In the genomic region with DNA sequence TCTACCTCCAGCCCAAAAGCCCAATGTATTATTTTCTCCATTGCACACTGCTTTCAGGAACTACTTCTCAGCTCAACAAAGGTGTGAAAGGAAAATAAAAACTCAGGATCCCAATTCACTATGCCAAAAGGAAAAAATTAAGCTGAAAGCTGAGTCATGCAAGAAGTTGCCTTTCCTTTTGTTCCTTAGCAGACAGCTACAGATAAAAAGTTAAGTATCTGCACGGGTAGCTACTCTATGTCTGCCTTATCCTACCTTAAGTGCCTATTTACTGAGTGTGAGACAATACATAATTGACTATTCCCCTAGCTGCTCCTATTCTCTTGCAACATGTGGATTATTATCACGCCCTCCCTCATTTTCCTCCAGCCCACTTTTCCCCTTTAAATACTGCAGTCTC, we compare ENCODE assay signal across 14 cellular contexts.
"Had no signal": no experiment of that assay in that cellular context is flagged by ENCODE, and none has a peak within 500 bp of the region (broad histone marks: within the 10 kb centered on the region; RNA-seq: fewer than 3 reads in every experiment).

No MANE protein-coding gene starts in this region.

- H3K4me1 ChIP-seq: pancreas had no signal

- H3K4me3 ChIP-seq: hepatocyte, pancreas, thoracic aorta had no signal

- H2AFZ ChIP-seq: hepatocyte had no signal

- ATAC-seq: activated CD4-positive, alpha-beta T cell treated with anti-CD3 and anti-CD28 coated beads for 36 hours; activated CD8-positive, alpha-beta T cell treated with anti-CD3 and anti-CD28 coated beads for 36 hours; activated T-cell treated with anti-CD3 and anti-CD28 coated beads, Interleukin-2, amount 50 U/mL, for 72 hours; pancreas; stimulated activated naive CD8-positive, alpha-beta T cell treated with anti-CD3 and anti-CD28 coated beads, Interleukin-15, amount 100 ng/mL, for 72 hours had no signal

- H3K79me2 ChIP-seq: hepatocyte had no signal

- DNase-seq: activated CD4-positive, alpha-beta T cell treated with anti-CD3 and anti-CD28 coated beads for 36 hours; activated CD8-positive, alpha-beta memory T cell treated with anti-CD3 and anti-CD28 coated beads, Interleukin-2, amount 50 U/mL, for 4 hours; activated CD8-positive, alpha-beta T cell treated with anti-CD3 and anti-CD28 coated beads for 36 hours; activated gamma-delta T cell treated with Interleukin-2 at 50 U/mL for 16 hours; activated naive CD8-positive, alpha-beta T cell treated with anti-CD3 and anti-CD28 coated beads for 36 hours; activated T-cell treated with anti-CD3 and anti-CD28 coated beads, Interleukin-2, amount 50 U/mL, for 72 hours; pancreas; stimulated activated CD4-positive, alpha-beta T cell treated with anti-CD3 and anti-CD28 coated beads, Interleukin-4, amount 100 ng/mL, for 1 hour; stimulated activated CD8-positive, alpha-beta memory T cell treated with anti-CD3 and anti-CD28 coated beads, Interleukin-4, amount 100 ng/mL, for 48 hours; stimulated activated naive CD8-positive, alpha-beta T cell treated with anti-CD3 and anti-CD28 coated beads, Interleukin-15, amount 100 ng/mL, for 72 hours; T-helper 9 cell had no signal

- H3K27me3 ChIP-seq: hepatocyte, pancreas had no signal

- H3K36me3 ChIP-seq: pancreas, thoracic aorta had no signal

- H3K9me3 ChIP-seq: pancreas, thoracic aorta had no signal

- H3K4me2 ChIP-seq: hepatocyte had no signal

- H3K27ac ChIP-seq: hepatocyte, pancreas, thoracic aorta, VCaP had no signal
